1 cellular context compared by ENCODE assay signal in the genomic region with DNA sequence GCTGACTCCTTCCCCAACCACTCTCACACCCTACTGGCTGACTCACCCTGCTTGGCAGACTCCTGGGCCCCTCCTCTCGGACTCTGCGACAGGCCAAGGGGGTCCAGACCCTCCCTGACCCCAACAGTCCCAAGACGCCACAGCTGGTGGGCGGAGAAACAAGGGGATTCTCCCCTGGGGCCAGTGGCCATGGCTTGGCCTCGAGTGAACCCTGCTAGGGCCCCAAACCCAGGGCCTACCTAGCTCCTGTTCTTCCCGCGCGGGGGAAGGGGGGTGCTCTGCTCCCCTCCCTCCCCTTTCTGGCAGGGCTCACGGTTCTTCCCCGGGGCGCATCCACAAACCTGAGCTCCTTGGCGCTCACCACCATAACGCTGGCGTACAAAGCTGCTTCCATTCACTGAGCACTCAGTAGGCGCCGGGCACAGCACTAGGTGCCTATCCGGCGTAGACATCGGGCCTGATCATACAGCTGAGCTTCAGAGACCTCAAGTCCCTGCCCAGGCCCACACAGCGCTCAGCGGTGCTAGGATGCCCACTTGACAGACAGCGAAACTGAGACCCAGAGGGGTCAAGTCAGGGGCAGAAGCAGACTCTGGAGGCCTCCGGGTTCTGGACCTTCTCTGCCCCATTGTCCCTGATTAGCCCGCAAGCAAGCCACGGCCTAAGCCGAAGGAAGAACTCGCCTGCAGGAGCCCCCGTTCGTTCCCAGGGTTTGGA.
TF ChIP-seq lines count a peak whose summit lies in the region.

No MANE protein-coding gene starts in this region.

TF ChIP-seq in SK-N-SH treated with all-trans-retinoic acid at 6 μM for 48 hours, 23 proteins besides CTCF, POLR2A, EP300 and RAD21 (continued from another document):
- no peak for TF ChIP-seq TSHZ2 (CRISPR knock-in tag; IDR thresholded peaks at IDR 0.05)
